In genomic region chr12:27524489-27524835, GRCh38 we compare ENCODE assay signal across 8 cellular contexts. TPM values are rescaled to one million over a fixed set of nuclear protein-coding genes. Genes with fewer than 3 reads are reported as not detected.
DNase-seq lines count a peak whose midpoint lies in the region; ATAC-seq and TF ChIP-seq lines count a peak whose summit lies in the region.

No MANE protein-coding gene starts in this region.

- no peak for ATAC-seq in HG03045 (IDR thresholded peaks at IDR 0.05; ENCODE audit: unreplicated experiment)

- H3K9me3 ChIP-seq in iPS-18a (ENCODE audit: control insufficient read depth, low read depth, low read length), result no peaks in the 10 kb centered on the region
- no peaks in the 10 kb centered on the region for H3K9me3 ChIP-seq in suprapubic skin

- H3K27ac ChIP-seq in iPS-18a (ENCODE audit: low read length) (no peak overlapping the region), suprapubic skin (peak overlapping the region; percentile 93)

- H3K4me3 ChIP-seq in WI38 (ENCODE audit: low read depth, low read length), result peak overlapping the region; percentile 82
- H3K4me3 ChIP-seq in iPS-18a (ENCODE audit: low read length), result peak overlapping the region; percentile 68
- H3K4me3 ChIP-seq in suprapubic skin, result peak overlapping the region; percentile 75

- peak; percentile 56 for DNase-seq in DMS53 treated with DMSO at 0.1 percent for 48 hours (lab: John Stamatoyannopoulos, UW; ENCODE audit: unreplicated experiment)
- no peak for DNase-seq in DMS53 (lab: John Stamatoyannopoulos, UW)
- DNase-seq in suprapubic skin (ENCODE audit: low spot score in 2 of 2), result no peak
- no peak for DNase-seq in OCI-M2 (lab: John Stamatoyannopoulos, UW; ENCODE audit: unreplicated experiment)
- no peak for DNase-seq in anterior cingulate cortex (lab: John Stamatoyannopoulos, UW)

- under 1% methylated on average over 8 of the region's 8 CpGs for WGBS in suprapubic skin

- H3K4me1 ChIP-seq in iPS-18a (ENCODE audit: control insufficient read depth, low read depth, low read length) (peaks cover 28% of the 10 kb centered on the region), suprapubic skin (peaks cover 17% of the 10 kb centered on the region)

- peak overlapping the region; percentile 77 for H3K9ac ChIP-seq in iPS-18a (ENCODE audit: low read length)

- TF ChIP-seq CTCF in WI38 (IDR thresholded peaks at IDR 0.05; ENCODE audit: low read depth, low read length), result no peak
- TF ChIP-seq CTCF in suprapubic skin (IDR thresholded peaks at IDR 0.05), result no peak

- TF ChIP-seq POLR2A in suprapubic skin (IDR thresholded peaks at IDR 0.05), result no peak

- no peaks in the 10 kb centered on the region for H3K36me3 ChIP-seq in iPS-18a (ENCODE audit: control insufficient read depth, low read depth, low read length)
- no peaks in the 10 kb centered on the region for H3K36me3 ChIP-seq in suprapubic skin

- peaks cover 23% of the 10 kb centered on the region for H3K27me3 ChIP-seq in iPS-18a (ENCODE audit: control insufficient read depth, insufficient read depth, low read length)
- no peaks in the 10 kb centered on the region for H3K27me3 ChIP-seq in suprapubic skin

- no peak for TF ChIP-seq EP300 in suprapubic skin (IDR thresholded peaks at IDR 0.05)

RNA-seq across cellular contexts. Expression of gene PPFIBP1, which starts 0.5 kb away (rescaled TPM):
- 100 to 1,000 TPM in 1 of 4 donors, 10 to 100 TPM in 3; 48.6 to 148 (median 74.8) TPM for total RNA-seq in suprapubic skin
